Comparison of ENCODE assay signal across 8 cellular contexts in genomic region chr6:73854998-73855718, GRCh38.
DNase-seq lines count a peak whose midpoint lies in the region; ATAC-seq, FAIRE-seq and TF ChIP-seq lines count a peak whose summit lies in the region.

No MANE protein-coding gene starts in this region.

- no peak overlapping the region for H3K27ac ChIP-seq in SJCRH30

- peaks cover 10% of the 10 kb centered on the region for H3K4me1 ChIP-seq in SJCRH30

- no peak for FAIRE-seq in D721Med (lab: Jason Lieb, UNC)

- H3K36me3 ChIP-seq in SJCRH30 = no peaks in the 10 kb centered on the region

- H3K4me3 ChIP-seq in SJCRH30 (no peak overlapping the region), epithelial cell of proximal tubule (ENCODE audit: low read depth, low read length) (no peak overlapping the region)

- H3K27me3 ChIP-seq in SJCRH30 = no peaks in the 10 kb centered on the region

- ATAC-seq in GM19463 (IDR thresholded peaks at IDR 0.05; ENCODE audit: unreplicated experiment) (peak; percentile 50), HG03139 (IDR thresholded peaks at IDR 0.05; ENCODE audit: unreplicated experiment) (no peak)

- TF ChIP-seq CTCF in D721Med (IDR thresholded peaks at IDR 0.05; ENCODE audit: insufficient read depth, missing control alignments) (peak; percentile 75), epithelial cell of proximal tubule (conservative IDR thresholded peaks at IDR 0.05; ENCODE audit: low read depth, low read length) (peak; percentile 76)

- DNase-seq in D721Med (ENCODE audit: insufficient read length, low spot score) = no peak
- peak; percentile 67 for DNase-seq in M059J (ENCODE audit: low read depth)
- DNase-seq in SJCRH30 = peak; percentile 43 to 84
- no peak for DNase-seq in epithelial cell of proximal tubule (ENCODE audit: low read depth)
- peak; percentile 24 for DNase-seq in non-pigmented ciliary epithelial cell (ENCODE audit: low read depth)
- no peak for DNase-seq in mucosa of gallbladder (ENCODE audit: low spot score)

- no peaks in the 10 kb centered on the region for H3K9me3 ChIP-seq in SJCRH30 (replicated peaks)

Comparison
In these comparisons a context has a peak if more than half of its experiments do, and no peak if none do; other contexts are left out.
1. DNase-seq: peak in M059J (single experiment), SJCRH30 (2 of 2) and non-pigmented ciliary epithelial cell (single experiment); none in D721Med (single experiment), epithelial cell of proximal tubule (single experiment) and mucosa of gallbladder (single experiment).